ENCODE assay signal across 13 cellular contexts in genomic region chr1:56575865-56576264, GRCh38. TPM values are rescaled to one million over a fixed set of nuclear protein-coding genes. Genes with fewer than 3 reads are reported as not detected.
DNase-seq lines count a peak whose midpoint lies in the region; ATAC-seq and TF ChIP-seq lines count a peak whose summit lies in the region.
"Had no signal": no experiment of that assay in that cellular context is flagged by ENCODE, and none has a peak within 500 bp of the region (broad histone marks: within the 10 kb centered on the region; RNA-seq: fewer than 3 reads in every experiment).

No MANE protein-coding gene starts in this region.

- H4K20me1 ChIP-seq in OCI-LY3 (ENCODE audit: insufficient read depth, low read length): no peaks in the 10 kb centered on the region

- H3K4me3 ChIP-seq in AG04450 (ENCODE audit: low read depth, low read length) (peak overlapping the region; percentile 100), OCI-LY3 (ENCODE audit: low read length) (peak overlapping the region; percentile 10; the same call in 1 of the 2 replicates), fibroblast of the aortic adventitia (ENCODE audit: low read depth, low read length) (peak overlapping the region; percentile 94), parathyroid adenoma (ENCODE audit: low read depth, low read length) (peak overlapping the region; percentile 94)

- H3K79me2 ChIP-seq in OCI-LY3 (ENCODE audit: low read length) (no peaks in the 10 kb centered on the region), parathyroid adenoma (peaks cover 15% of the 10 kb centered on the region)

- CTCF ChIA-PET in AG04450 (lab: Charles Lee): interaction anchor here (0.6 to 3.1 kb wide), 6 partner anchors 9 to 1292 kb away, joined by 3 to 16 read pairs (median 8); no protein-coding TSS in a partner anchor

- POLR2A ChIA-PET in AG04450 (lab: Yijun Ruan, JAX): no interaction called here

- peaks cover 60% of the 10 kb centered on the region for H3K4me1 ChIP-seq in OCI-LY3 (ENCODE audit: low read length)
- H3K4me1 ChIP-seq in parathyroid adenoma: peaks cover 14% of the 10 kb centered on the region

- H2AFZ ChIP-seq in OCI-LY3 (ENCODE audit: low read depth, low read length) (no peak overlapping the region), parathyroid adenoma (no peak overlapping the region)

- no peak for TF ChIP-seq CTCF in AG04450 (IDR thresholded peaks at IDR 0.05; ENCODE audit: low read depth, low read length)
- TF ChIP-seq CTCF in OCI-LY3 (IDR thresholded peaks at IDR 0.05; ENCODE audit: low read depth, low read length): no peak
- no peak for TF ChIP-seq CTCF in fibroblast of the aortic adventitia (IDR thresholded peaks at IDR 0.05; ENCODE audit: insufficient read depth, low read length)
- TF ChIP-seq CTCF in parathyroid adenoma (IDR thresholded peaks at IDR 0.05): no peak
- no peak for TF ChIP-seq CTCF in GM10266 (IDR thresholded peaks at IDR 0.05; ENCODE audit: control insufficient read depth, insufficient read depth, low read depth, missing control alignments)

- ATAC-seq in HG02759 (IDR thresholded peaks at IDR 0.05; ENCODE audit: unreplicated experiment): no peak
- ATAC-seq in GM21737 (IDR thresholded peaks at IDR 0.05; ENCODE audit: unreplicated experiment): no peak

- H3K9ac ChIP-seq in OCI-LY3 (ENCODE audit: low read length) (no peak overlapping the region), parathyroid adenoma (no peak overlapping the region)

- DNase-seq in AG04450 (ENCODE audit: low read depth, low spot score) (no peak), fibroblast of the aortic adventitia (ENCODE audit: low read depth) (peak; percentile 38), GM10266 (ENCODE audit: extremely low spot score) (no peak), NCI-H748 (lab: John Stamatoyannopoulos, UW; ENCODE audit: unreplicated experiment) (no peak)
- DNase-seq: central memory CD4-positive, alpha-beta T cell; COR-L47; hypothalamus; MM.1S; NCI-H774 had no signal

- H3K27me3 ChIP-seq in AG04450 (ENCODE audit: control insufficient read depth, insufficient read depth, low read length) (no peaks in the 10 kb centered on the region), OCI-LY3 (ENCODE audit: low read depth, low read length) (peaks cover 5% of the 10 kb centered on the region; the same call in 1 of the 2 replicates), parathyroid adenoma (ENCODE audit: control insufficient read depth, insufficient read depth, low read length) (no peaks in the 10 kb centered on the region)

- H3K4me2 ChIP-seq in OCI-LY3 (ENCODE audit: low read length) (peak overlapping the region; percentile 95), parathyroid adenoma (ENCODE audit: low read length) (peak overlapping the region; percentile 85)

- H3K9me3 ChIP-seq in AG04450 (ENCODE audit: control insufficient read depth, insufficient read depth, low read length): no peaks in the 10 kb centered on the region; the same call in 1 of the 2 replicates
- H3K9me3 ChIP-seq in OCI-LY3 (ENCODE audit: insufficient read depth, low read length): no peaks in the 10 kb centered on the region
- no peaks in the 10 kb centered on the region for H3K9me3 ChIP-seq in parathyroid adenoma (ENCODE audit: control insufficient read depth, low read length)

- H3K27ac ChIP-seq in AG04450 (ENCODE audit: low read depth, low read length) (no peak overlapping the region), OCI-LY3 (ENCODE audit: low read length) (peak overlapping the region; percentile 33), parathyroid adenoma (peak overlapping the region; percentile 3)

- no peaks in the 10 kb centered on the region for H3K36me3 ChIP-seq in OCI-LY3 (replicated peaks; ENCODE audit: low read depth, low read length)
- H3K36me3 ChIP-seq in parathyroid adenoma (ENCODE audit: control insufficient read depth, insufficient read depth, low read length): no peaks in the 10 kb centered on the region

RNA-seq across cellular contexts. Expression of gene PLPP3, which starts 3.5 kb away (rescaled TPM):
- polyA plus RNA-seq in AG04450 (2011; rRNA removed): 181 and 210 TPM in 2 replicates
- polyA minus RNA-seq in AG04450 (2011; rRNA and poly(A)+ RNA removed): 162 and 165 TPM in 2 replicates
- 45.7 and 270 TPM in 2 replicates for total RNA-seq in fibroblast of the aortic adventitia (ENCODE audit: low replicate concordance)

Comparison
In these comparisons a context has a peak if more than half of its experiments do, and no peak if none do; other contexts are left out.
1. H3K4me3 ChIP-seq: peak in every context shown above with its lines; median percentile 100 in AG04450; 94 in fibroblast of the aortic adventitia; 94 in parathyroid adenoma; 10 in OCI-LY3.